13 cellular contexts compared by ENCODE assay signal in genomic region chr18:59874166-59874565, GRCh38. TPM values are rescaled to one million over a fixed set of nuclear protein-coding genes. Genes with fewer than 3 reads are reported as not detected.
DNase-seq lines count a peak whose midpoint lies in the region; ATAC-seq and TF ChIP-seq lines count a peak whose summit lies in the region.
"Had no signal": no experiment of that assay in that cellular context is flagged by ENCODE, and none has a peak within 500 bp of the region (broad histone marks: within the 10 kb centered on the region; RNA-seq: fewer than 3 reads in every experiment).

No MANE protein-coding gene starts in this region.

- H3K4me3 ChIP-seq in AG09309 (ENCODE audit: control insufficient read depth, low read depth, low read length): no peak overlapping the region
- H3K4me3 ChIP-seq: heart right ventricle had no signal

- CTCF ChIA-PET in WTC11 (lab: Charles Lee): interaction anchor here (1.0 kb wide), 1 partner anchor 51 kb away, joined by 3 read pairs; no protein-coding TSS in a partner anchor

- ATAC-seq in WTC11 (no peak), GM21737 (IDR thresholded peaks at IDR 0.05; ENCODE audit: unreplicated experiment) (no peak), HG03378 (IDR thresholded peaks at IDR 0.05; ENCODE audit: unreplicated experiment) (no peak)
- ATAC-seq: heart right ventricle; stimulated activated memory B cell treated with anti-CD40 and anti-IgM and Interleukin-4, amounts not matched to agents 10 μg/mL and 1 μg/mL and 100 μg/mL, for 72 hours had no signal

- POLR2A ChIA-PET in WTC11 (lab: Charles Lee): interaction anchor here (1.2 kb wide), 1 partner anchor 10 kb away, joined by 3 read pairs; no protein-coding TSS in a partner anchor

- peaks cover 2% of the 10 kb centered on the region; the same call in 1 of the 2 replicates for H3K36me3 Mint-ChIP-seq in WTC11
- H3K36me3 Mint-ChIP-seq: stimulated activated memory B cell treated with anti-CD40 and anti-IgM and Interleukin-4, amounts not matched to agents 10 μg/mL and 1 μg/mL and 100 μg/mL, for 72 hours had no signal

- TF ChIP-seq CTCF in AG09309 (IDR thresholded peaks at IDR 0.05; ENCODE audit: control insufficient read depth, insufficient read depth, low read depth, low read length, missing control alignments) (no peak), WTC11 (IDR thresholded peaks at IDR 0.05) (no peak)

- H3K27me3 Mint-ChIP-seq in WTC11 (ENCODE audit: low read depth): no peaks in the 10 kb centered on the region
- H3K27me3 Mint-ChIP-seq: stimulated activated memory B cell treated with anti-CD40 and anti-IgM and Interleukin-4, amounts not matched to agents 10 μg/mL and 1 μg/mL and 100 μg/mL, for 72 hours had no signal

- peak overlapping the region; percentile 80; the same call in 1 of the 2 replicates for H3K27ac Mint-ChIP-seq in WTC11
- H3K27ac Mint-ChIP-seq: stimulated activated memory B cell treated with anti-CD40 and anti-IgM and Interleukin-4, amounts not matched to agents 10 μg/mL and 1 μg/mL and 100 μg/mL, for 72 hours had no signal

- H3K4me1 Mint-ChIP-seq in WTC11: peaks cover 48% of the 10 kb centered on the region

- no peak overlapping the region for H3K4me3 Mint-ChIP-seq in WTC11
- H3K4me3 Mint-ChIP-seq: stimulated activated memory B cell treated with anti-CD40 and anti-IgM and Interleukin-4, amounts not matched to agents 10 μg/mL and 1 μg/mL and 100 μg/mL, for 72 hours had no signal

- H3K9me3 Mint-ChIP-seq in WTC11: peaks cover 8% of the 10 kb centered on the region
- H3K9me3 Mint-ChIP-seq: stimulated activated memory B cell treated with anti-CD40 and anti-IgM and Interleukin-4, amounts not matched to agents 10 μg/mL and 1 μg/mL and 100 μg/mL, for 72 hours had no signal

- DNase-seq in AG09309 (ENCODE audit: low read depth) (peak; percentile 62), HS-27A (ENCODE audit: low read depth) (peak; percentile 64), WTC11 (ENCODE audit: low spot score) (no peak), hepatic stellate cell (ENCODE audit: low spot score) (peak; percentile 84), ecto neural progenitor cell (ENCODE audit: low spot score) (no peak)
- DNase-seq in stimulated activated naive CD4-positive, alpha-beta T cell treated with Interleukin-2 at 50 U/mL for 16 hours (lab: John Stamatoyannopoulos, UW): no peak
- DNase-seq: central memory CD4-positive, alpha-beta T cell; heart right ventricle; NK-92 treated with Interleukin-12 subunit alpha and Interleukin-12 subunit beta, amount 100 ng/mL, for 24 hours; T-helper 9 cell had no signal

TF ChIP-seq in WTC11, 78 proteins besides CTCF, POLR2A, EP300 and RAD21:
- TF ChIP-seq ZNF219 (CRISPR knock-in tag; IDR thresholded peaks at IDR 0.05; ENCODE audit: borderline replicate concordance) (no peak), SP1 (CRISPR knock-in tag; conservative IDR thresholded peaks at IDR 0.05) (no peak), ZNF416 (CRISPR knock-in tag; IDR thresholded peaks at IDR 0.05) (no peak), FOXP1 (CRISPR knock-in tag; IDR thresholded peaks at IDR 0.05; ENCODE audit: borderline replicate concordance) (no peak), ZNF423 (CRISPR knock-in tag; IDR thresholded peaks at IDR 0.05) (no peak), OVOL2 (CRISPR knock-in tag; IDR thresholded peaks at IDR 0.05; ENCODE audit: borderline replicate concordance) (no peak), ZNF425 (CRISPR knock-in tag; conservative IDR thresholded peaks at IDR 0.05) (no peak), AFF4 (CRISPR knock-in tag; IDR thresholded peaks at IDR 0.05; ENCODE audit: borderline replicate concordance) (no peak), TP53 (CRISPR knock-in tag; IDR thresholded peaks at IDR 0.05) (no peak), ATF1 (CRISPR knock-in tag; IDR thresholded peaks at IDR 0.05) (no peak), CREB1 (CRISPR knock-in tag; IDR thresholded peaks at IDR 0.05) (no peak), GTF2I (CRISPR knock-in tag; conservative IDR thresholded peaks at IDR 0.05) (no peak)

RNA-seq across cellular contexts. Expression of gene PMAIP1, which starts 25.6 kb away (rescaled TPM):
- total RNA-seq in WTC11 (2021): 152 to 162 TPM (median 161 TPM) in 3 replicates

Comparison
In these comparisons a context has a peak if more than half of its experiments do, and no peak if none do; other contexts are left out.
1. DNase-seq: peak in AG09309 (single experiment), HS-27A (single experiment) and hepatic stellate cell (single experiment); none in WTC11 (single experiment), ecto neural progenitor cell (single experiment) and stimulated activated naive CD4-positive, alpha-beta T cell treated with Interleukin-2 at 50 U/mL for 16 hours (single experiment).